Comparison of ENCODE assay signal across 8 cellular contexts in the genomic region with DNA sequence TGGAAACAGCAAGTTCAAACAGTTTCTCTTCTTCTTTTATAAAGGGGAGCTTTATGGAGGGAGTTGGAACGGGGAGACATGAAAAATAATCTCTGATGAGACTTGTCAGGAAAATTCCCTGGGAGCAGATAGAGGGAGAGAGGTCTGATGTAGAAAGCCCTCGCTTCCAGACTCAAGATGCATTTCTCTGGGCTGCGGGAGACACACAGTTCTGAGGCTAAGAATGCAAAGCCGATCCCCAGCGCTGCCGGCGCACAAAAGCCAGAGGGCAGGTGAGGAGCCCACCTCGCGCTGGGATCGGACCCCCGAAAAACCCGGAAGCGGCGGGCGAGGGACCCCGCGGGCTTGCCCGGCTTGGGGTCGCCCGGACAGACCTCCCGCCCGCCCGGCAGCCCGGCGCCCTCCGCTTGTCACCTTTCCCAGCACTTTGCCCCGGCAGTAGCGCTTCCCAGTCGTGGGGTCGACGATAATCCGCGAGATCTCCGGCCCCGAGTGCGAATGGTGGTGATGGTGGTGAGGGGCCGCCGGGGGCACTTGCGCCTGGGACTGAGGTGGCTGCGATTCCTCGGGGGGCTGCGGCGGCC. TPM values are rescaled to one million over a fixed set of nuclear protein-coding genes. Genes with fewer than 3 reads are reported as not detected.
DNase-seq lines count a peak whose midpoint lies in the region; ATAC-seq, FAIRE-seq and TF ChIP-seq lines count a peak whose summit lies in the region.

No MANE protein-coding gene starts in this region.

- POLR2A ChIA-PET in BJ (lab: Charles Lee), result interaction anchor here (0.6 to 1.8 kb wide), 4 partner anchors 197 to 809 kb away, joined by 3 to 9 read pairs (median 4); no protein-coding TSS in a partner anchor

- H3K9me3 ChIP-seq in NT2/D1 (ENCODE audit: insufficient read depth, low read length) (no peaks in the 10 kb centered on the region), iPS-18c (ENCODE audit: control insufficient read depth, insufficient read depth, low read length) (no peaks in the 10 kb centered on the region), small intestine (ENCODE audit: control insufficient read depth, low read depth) (no peaks in the 10 kb centered on the region)

- H3K4me1 ChIP-seq in NT2/D1 (ENCODE audit: insufficient read depth, insufficient read length), result no peaks in the 10 kb centered on the region
- H3K4me1 ChIP-seq in small intestine (ENCODE audit: control insufficient read depth in 2 of 2, insufficient read depth in 1 of 2, low read depth in 1 of 2, low read length in 1 of 2), result peaks cover 0 to 2% of the 10 kb centered on the region in 2 donors

- H3K36me3 ChIP-seq in BJ (ENCODE audit: control insufficient read depth, insufficient read depth, low read length) (peaks cover 5% of the 10 kb centered on the region), NT2/D1 (ENCODE audit: insufficient read depth, insufficient read length, low read length) (peaks cover 45% of the 10 kb centered on the region), small intestine (ENCODE audit: control insufficient read depth in 2 of 2, insufficient read depth in 2 of 2, low read length in 2 of 2) (peaks cover 5 to 7% of the 10 kb centered on the region in 2 donors)

- peak overlapping the region; percentile 85 for H3K9ac ChIP-seq in NT2/D1 (ENCODE audit: insufficient read length, low read depth)

- TF ChIP-seq CTCF in BJ (IDR thresholded peaks at IDR 0.05; ENCODE audit: insufficient read depth, low read depth, low read length) (no peak), astrocyte of the spinal cord (IDR thresholded peaks at IDR 0.05; ENCODE audit: low read depth, low read length) (no peak)

- FAIRE-seq in small intestine (lab: Jason Lieb, UNC), result no peak

- DNase-seq in BJ (ENCODE audit: low read depth) (no peak), NT2/D1 (ENCODE audit: low read depth, low spot score) (no peak), astrocyte of the spinal cord (ENCODE audit: low read depth, low spot score) (no peak), small intestine (peak; percentile 46), NCI-H1694 treated with DMSO at 0.1 percent for 48 hours (lab: John Stamatoyannopoulos, UW) (no peak), NCI-H1436 (lab: John Stamatoyannopoulos, UW) (no peak)

- peak overlapping the region; percentile 96 for H3K4me3 ChIP-seq in BJ (ENCODE audit: low read depth, low read length)
- peak overlapping the region; percentile 74 for H3K4me3 ChIP-seq in NT2/D1 (ENCODE audit: insufficient read length, low read depth)
- peak overlapping the region; percentile 90 for H3K4me3 ChIP-seq in astrocyte of the spinal cord (ENCODE audit: low read depth, low read length)
- peak overlapping the region; percentile 70 for H3K4me3 ChIP-seq in iPS-18c (ENCODE audit: insufficient read depth, low read depth, low read length)
- peak overlapping the region; percentile 68 to 93 for H3K4me3 ChIP-seq in small intestine (ENCODE audit: low read depth in 1 of 2, low read length in 2 of 2)

- peak overlapping the region; percentile 99 to 100 for H3K27ac ChIP-seq in small intestine (ENCODE audit: low read depth in 1 of 2, low read length in 1 of 2)

- in situ Hi-C loops in astrocyte of the spinal cord (cut with HindIII; ENCODE audit: low sequenced_read_pairs), result loop anchor here (25.0 kb wide), 2 partner anchors 672 to 972 kb away; a partner anchor contains a TSS

- ATAC-seq in GM21529 (IDR thresholded peaks at IDR 0.05; ENCODE audit: unreplicated experiment), result peak; percentile 0

- 0% methylated on average over 20 to 43 of the region's 43 CpGs for WGBS in small intestine, 3 donors

- CTCF ChIA-PET in BJ (lab: Yijun Ruan, JAX), result interaction anchor here (0.7 to 5.9 kb wide), 25 partner anchors 17 to 1162 kb away, joined by 3 to 120 read pairs (median 6); no protein-coding TSS in a partner anchor

- H3K27me3 ChIP-seq in BJ (ENCODE audit: control insufficient read depth, insufficient read depth, low read length) (no peaks in the 10 kb centered on the region), NT2/D1 (ENCODE audit: insufficient read depth, insufficient read length) (no peaks in the 10 kb centered on the region), small intestine (ENCODE audit: control insufficient read depth in 2 of 2, insufficient read depth in 2 of 2, low read length in 2 of 2) (no peaks in the 10 kb centered on the region)

RNA-seq across cellular contexts. Expression of a gene that starts 0.5 kb away (rescaled TPM):
- polyA plus RNA-seq in BJ (2011; rRNA removed), result 20.7 and 21.7 TPM in 2 replicates
- polyA minus RNA-seq in BJ (2011; rRNA and poly(A)+ RNA removed), result 41.0 and 47.9 TPM in 2 replicates
- 10 to 100 TPM in 1 of 3 donors, 1 to 10 TPM in 2; 5.8 to 10.3 (median 9.1) TPM for polyA plus RNA-seq in small intestine

RNA-seq across cellular contexts. Expression of a gene that starts 31.9 kb away (rescaled TPM):
- polyA plus RNA-seq in BJ (2011; rRNA removed) (not detected in 2 replicates), small intestine (1 to 10 TPM in 1 of 3 donors, under 1 TPM in 1, not detected in 1; 0.46 to 5.1 TPM)
- not detected in 2 replicates for polyA minus RNA-seq in BJ (2011; rRNA and poly(A)+ RNA removed)
